ENCODE assay signal across 12 cellular contexts in the genomic region with DNA sequence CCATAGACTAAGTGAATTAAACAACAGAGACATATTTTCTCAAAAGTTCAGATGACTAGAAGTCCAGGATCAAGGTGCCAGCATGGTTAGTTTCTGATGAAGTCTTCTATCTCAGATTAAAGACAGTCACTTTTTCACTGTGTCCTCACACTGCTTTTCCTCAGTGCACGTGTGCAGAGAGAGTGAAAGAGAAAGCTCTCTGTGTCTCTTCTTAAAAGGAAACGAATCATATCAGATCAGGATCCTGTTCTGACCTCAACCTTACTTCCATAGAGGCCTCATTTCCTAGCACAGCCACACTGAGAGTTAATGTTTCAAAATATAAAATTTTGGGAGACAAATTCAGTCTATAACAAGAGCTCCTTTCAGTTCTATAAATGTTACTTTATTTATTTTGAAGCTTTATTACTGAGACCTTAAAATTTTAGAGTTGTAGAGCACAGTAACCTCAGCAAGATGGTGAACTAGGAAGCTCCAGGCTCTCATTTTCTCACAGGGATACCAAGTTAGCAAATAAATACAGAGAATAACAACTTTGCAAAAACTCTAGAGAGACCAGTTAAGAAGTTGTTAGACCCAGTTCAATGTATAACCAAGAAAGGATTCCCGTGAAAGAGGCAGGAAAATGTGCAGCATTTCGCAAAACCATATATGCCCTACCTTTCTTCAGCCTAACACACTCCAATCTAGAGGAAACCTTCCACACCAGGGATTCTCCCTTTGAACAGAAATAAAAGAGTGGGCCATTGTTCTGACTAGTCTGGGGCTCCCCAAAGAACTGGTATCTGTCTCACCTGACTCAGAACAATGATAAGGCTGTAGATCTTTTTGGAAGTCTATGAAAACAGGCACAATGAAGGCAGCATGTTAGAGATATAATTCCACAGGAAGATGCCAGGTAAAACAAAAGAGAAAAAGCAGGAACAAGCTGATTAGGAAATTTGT.
DNase-seq lines count a peak whose midpoint lies in the region; ATAC-seq and TF ChIP-seq lines count a peak whose summit lies in the region.
"Had no signal": no experiment of that assay in that cellular context is flagged by ENCODE, and none has a peak within 500 bp of the region (broad histone marks: within the 10 kb centered on the region; RNA-seq: fewer than 3 reads in every experiment).

No MANE protein-coding gene starts in this region.

- H3K9me3 Mint-ChIP-seq in endothelial cell (ENCODE audit: unreplicated experiment), result no peaks in the 10 kb centered on the region

- no peaks in the 10 kb centered on the region for H3K4me1 Mint-ChIP-seq in endothelial cell (ENCODE audit: unreplicated experiment)
- H3K4me1 Mint-ChIP-seq: CD4-positive, CD25-positive, alpha-beta regulatory T cell had no signal

- TF ChIP-seq CTCF in endothelial cell (IDR thresholded peaks at IDR 0.05; ENCODE audit: unreplicated experiment), result no peak

- DNase-seq in MV-4-11 (lab: John Stamatoyannopoulos, UW) (peak; percentile 59), endothelial cell (ENCODE audit: low spot score) (no peak), mesenteric fat pad (ENCODE audit: low spot score) (no peak)
- DNase-seq in stimulated activated CD4-positive, alpha-beta T cell treated with anti-CD3 and anti-CD28 coated beads, Interleukin-4, amount 100 ng/mL, for 24 hours, result no peak
- DNase-seq in activated CD8-positive, alpha-beta memory T cell treated with anti-CD3 and anti-CD28 coated beads, Interleukin-2, amount 50 U/mL, for 4 hours, result no peak
- DNase-seq: adrenal gland; CD4-positive, CD25-positive, alpha-beta regulatory T cell; lower lobe of right lung had no signal

- ATAC-seq in GM18499 (IDR thresholded peaks at IDR 0.05; ENCODE audit: insufficient read depth, unreplicated experiment) (peak; percentile 95), GM19463 (IDR thresholded peaks at IDR 0.05; ENCODE audit: unreplicated experiment) (peak; percentile 62), HG02938 (IDR thresholded peaks at IDR 0.05; ENCODE audit: unreplicated experiment) (peak; percentile 94)
- ATAC-seq: lower lobe of right lung had no signal

- no peaks in the 10 kb centered on the region for H3K36me3 Mint-ChIP-seq in endothelial cell (ENCODE audit: low read depth, unreplicated experiment)
- H3K36me3 Mint-ChIP-seq: CD4-positive, CD25-positive, alpha-beta regulatory T cell had no signal

- peaks cover 3% of the 10 kb centered on the region for H3K27me3 Mint-ChIP-seq in endothelial cell (ENCODE audit: unreplicated experiment)
- H3K27me3 Mint-ChIP-seq: CD4-positive, CD25-positive, alpha-beta regulatory T cell; progenitor cell of endocrine pancreas had no signal

- no peak overlapping the region for H3K4me3 Mint-ChIP-seq in endothelial cell (ENCODE audit: unreplicated experiment)
- H3K4me3 Mint-ChIP-seq: CD4-positive, CD25-positive, alpha-beta regulatory T cell had no signal

- no peak overlapping the region for H3K27ac Mint-ChIP-seq in endothelial cell (ENCODE audit: unreplicated experiment)
- H3K27ac Mint-ChIP-seq: progenitor cell of endocrine pancreas had no signal
